Comparison of ENCODE assay signal across 18 cellular contexts in genomic region chr18:28161608-28162599, GRCh38. TPM values are rescaled to one million over a fixed set of nuclear protein-coding genes. Genes with fewer than 3 reads are reported as not detected.
DNase-seq lines count a peak whose midpoint lies in the region; ATAC-seq, FAIRE-seq and TF ChIP-seq lines count a peak whose summit lies in the region.
"Had no signal": no experiment of that assay in that cellular context is flagged by ENCODE, and none has a peak within 500 bp of the region (broad histone marks: within the 10 kb centered on the region; RNA-seq: fewer than 3 reads in every experiment).

No MANE protein-coding gene starts in this region.

- H3K36me3 Mint-ChIP-seq in type B pancreatic cell: no peaks in the 10 kb centered on the region
- no peaks in the 10 kb centered on the region for H3K36me3 Mint-ChIP-seq in activated naive CD4-positive, alpha-beta T cell treated with anti-CD3 and anti-CD28 coated beads, Interleukin-2, amount 50 U/mL, for 72 hours
- H3K36me3 Mint-ChIP-seq: natural killer cell had no signal

- no peak for FAIRE-seq in endothelial cell of umbilical vein (lab: Jason Lieb, UNC)
- FAIRE-seq: HTR-8/SVneo had no signal

- H3K9me3 ChIP-seq in MG63 (no peaks in the 10 kb centered on the region), endothelial cell of umbilical vein (replicated peaks; ENCODE audit: control insufficient read depth, insufficient read depth, low read length) (no peaks in the 10 kb centered on the region), stomach (no peaks in the 10 kb centered on the region)
- H3K9me3 ChIP-seq: suprapubic skin had no signal

- H4K20me1 ChIP-seq in endothelial cell of umbilical vein (replicated peaks; ENCODE audit: control insufficient read depth, extremely low read depth, insufficient read depth, low read length): no peaks in the 10 kb centered on the region

- no peaks in the 10 kb centered on the region for H3K36me3 ChIP-seq in MG63
- no peaks in the 10 kb centered on the region for H3K36me3 ChIP-seq in endothelial cell of umbilical vein (ENCODE audit: control insufficient read depth in 2 of 2, extremely low read depth in 1 of 2, insufficient read depth in 2 of 2, low read length in 2 of 2)
- no peaks in the 10 kb centered on the region for H3K36me3 ChIP-seq in stomach
- H3K36me3 ChIP-seq: suprapubic skin had no signal

- POLR2A ChIA-PET in endothelial cell of umbilical vein (lab: Charles Lee): interaction anchor here (0.7 kb wide), 2 partner anchors 11 to 348 kb away, joined by 6 to 7 read pairs; no protein-coding TSS in a partner anchor

- peaks cover 60% of the 10 kb centered on the region for H3K79me2 ChIP-seq in endothelial cell of umbilical vein (ENCODE audit: control insufficient read depth, insufficient read depth, low read length)

- H3K4me1 Mint-ChIP-seq in type B pancreatic cell (ENCODE audit: unreplicated experiment): peaks cover 23% of the 10 kb centered on the region
- H3K4me1 Mint-ChIP-seq: natural killer cell, T-helper 17 cell had no signal

- no peaks in the 10 kb centered on the region for H3K9me1 ChIP-seq in endothelial cell of umbilical vein (replicated peaks; ENCODE audit: control insufficient read depth, extremely low read depth, insufficient read depth, low read length)

- no peak overlapping the region for H3K9ac ChIP-seq in endothelial cell of umbilical vein (replicated peaks; ENCODE audit: extremely low read depth, insufficient read depth, low read length)

- TF ChIP-seq EP300 in stomach (IDR thresholded peaks at IDR 0.05): no peak

- no peaks in the 10 kb centered on the region for H3K27me3 ChIP-seq in MG63
- H3K27me3 ChIP-seq in endothelial cell of umbilical vein (ENCODE audit: control insufficient read depth in 2 of 2, insufficient read depth in 2 of 2, low read length in 2 of 2): no peaks in the 10 kb centered on the region
- H3K27me3 ChIP-seq in stomach: no peaks in the 10 kb centered on the region
- H3K27me3 ChIP-seq: dorsolateral prefrontal cortex, suprapubic skin had no signal

- DNase-seq in Daoy (ENCODE audit: low read depth) (peak; percentile 50), MG63 (peak; percentile 33), endothelial cell of umbilical vein (ENCODE audit: low read depth, low spot score) (no peak), kidney glomerular epithelial cell (lab: John Stamatoyannopoulos, UW) (peak; percentile 78), stomach (no peak), type B pancreatic cell (ENCODE audit: extremely low spot score, unreplicated experiment) (no peak), NCI-H1436 (lab: John Stamatoyannopoulos, UW) (no peak)
- no peak for DNase-seq in activated naive CD4-positive, alpha-beta T cell treated with anti-CD3 and anti-CD28 coated beads, Interleukin-2, amount 50 U/mL, for 72 hours (ENCODE audit: low spot score in 2 of 2)
- DNase-seq: activated CD4-positive, CD25-positive, alpha-beta regulatory T cell treated with anti-CD3 and anti-CD28 coated beads, Interleukin-2, amount 50 U/mL, for 72 hours; activated naive CD4-positive, alpha-beta T cell; DMS53; dorsolateral prefrontal cortex; natural killer cell; NCI-H2107; T-helper 17 cell had no signal

- ATAC-seq in activated naive CD4-positive, alpha-beta T cell treated with anti-CD3 and anti-CD28 coated beads, Interleukin-2, amount 50 U/mL, for 72 hours: no peak
- ATAC-seq: natural killer cell, T-helper 17 cell had no signal

- no peak overlapping the region for H3K4me3 ChIP-seq in MG63
- H3K4me3 ChIP-seq in endothelial cell of umbilical vein (replicated peaks in 1 of 3; ENCODE audit: insufficient read depth in 1 of 3, low read depth in 1 of 3, low read length in 3 of 3): no peak overlapping the region
- H3K4me3 ChIP-seq in stomach: no peak overlapping the region
- H3K4me3 ChIP-seq: dorsolateral prefrontal cortex, suprapubic skin had no signal

- TF ChIP-seq POLR2A in endothelial cell of umbilical vein (IDR thresholded peaks at IDR 0.05; ENCODE audit: low read depth, low read length): no peak
- no peak for TF ChIP-seq POLR2A in stomach (IDR thresholded peaks at IDR 0.05)

- H3K9me3 Mint-ChIP-seq in type B pancreatic cell: no peaks in the 10 kb centered on the region
- peaks cover 2 to 4% of the 10 kb centered on the region in 2 donors for H3K9me3 Mint-ChIP-seq in activated naive CD4-positive, alpha-beta T cell treated with anti-CD3 and anti-CD28 coated beads, Interleukin-2, amount 50 U/mL, for 72 hours

- no peak overlapping the region for H3K4me2 ChIP-seq in endothelial cell of umbilical vein (ENCODE audit: insufficient read depth, low read length)

- CTCF ChIA-PET in endothelial cell of umbilical vein (lab: Charles Lee): no interaction called here

- H3K27ac ChIP-seq in endothelial cell of umbilical vein (ENCODE audit: insufficient read depth, low read depth, low read length) (no peak overlapping the region), stomach (no peak overlapping the region)
- H3K27ac ChIP-seq: C4-2B, dorsolateral prefrontal cortex, suprapubic skin had no signal

- intact Hi-C loops in endothelial cell of umbilical vein (cut with micrococcal nuclease) (no loop called here), stomach (cut with DNase I; ENCODE audit: low total_unique reads) (no loop called here)

- no peak overlapping the region for H2AFZ ChIP-seq in endothelial cell of umbilical vein (ENCODE audit: low read depth, low read length)

- H3K4me1 ChIP-seq in endothelial cell of umbilical vein (ENCODE audit: control insufficient read depth, extremely low read depth, insufficient read depth, low read length) (no peaks in the 10 kb centered on the region), stomach (peaks cover 0 to 16% (median 8%) of the 10 kb centered on the region in 4 donors)
- H3K4me1 ChIP-seq: suprapubic skin had no signal

- no peak overlapping the region for H3K27ac Mint-ChIP-seq in type B pancreatic cell
- H3K27ac Mint-ChIP-seq in activated naive CD4-positive, alpha-beta T cell treated with anti-CD3 and anti-CD28 coated beads, Interleukin-2, amount 50 U/mL, for 72 hours: no peak overlapping the region
- H3K27ac Mint-ChIP-seq: natural killer cell, T-helper 17 cell had no signal

- H3K27me3 Mint-ChIP-seq in type B pancreatic cell: no peaks in the 10 kb centered on the region
- H3K27me3 Mint-ChIP-seq: T-helper 17 cell had no signal

- H3K4me3 Mint-ChIP-seq in type B pancreatic cell: no peak overlapping the region
- H3K4me3 Mint-ChIP-seq: natural killer cell, T-helper 17 cell had no signal

- BruUV-seq in endothelial cell of umbilical vein (replicated peaks; lab: Mats Ljungman, UMichigan): no TSS peak

- TF ChIP-seq CTCF in endothelial cell of umbilical vein (IDR thresholded peaks at IDR 0.05; ENCODE audit: extremely low read depth in 1 of 2, insufficient read depth in 1 of 2, low read depth in 1 of 2, low read length in 2 of 2) (no peak), stomach (IDR thresholded peaks at IDR 0.05) (no peak), type B pancreatic cell (conservative IDR thresholded peaks at IDR 0.05) (no peak)

- dilution Hi-C loops in endothelial cell of umbilical vein (cut with MboI; ENCODE audit: extremely low pct_ligation_motif_present, low sequenced_read_pairs): no loop called here

- 80 to 85% (median 83%) methylated on average over 9 of the region's 9 CpGs for WGBS in stomach, 5 donors

TF ChIP-seq in endothelial cell of umbilical vein, 7 proteins besides CTCF, POLR2A, EP300 and RAD21:
- TF ChIP-seq MAX (IDR thresholded peaks at IDR 0.05; ENCODE audit: insufficient read depth, insufficient read length) (no peak), FOS (IDR thresholded peaks at IDR 0.05; ENCODE audit: borderline replicate concordance, insufficient read depth, low read length) (peak; percentile 25)

RNA-seq across cellular contexts. Expression of gene CDH2, which starts 15.0 kb away (rescaled TPM):
- 86.1 and 90.6 TPM in 2 replicates for total RNA-seq in Daoy (2014; rRNA removed; shearing (Covaris generic))
- total RNA-seq in MG63 (2014; rRNA removed; shearing (Covaris generic); ENCODE audit: low replicate concordance): 19.8 and 34.1 TPM in 2 replicates
- 59.5 and 84.2 TPM in 2 replicates for total RNA-seq in endothelial cell of umbilical vein
- polyA plus RNA-seq in endothelial cell of umbilical vein: 34.6 and 37.6 TPM in 2 replicates
- 41.3 and 43.1 TPM in 2 replicates for polyA plus RNA-seq in endothelial cell of umbilical vein (2011; cell fraction: cytosol; rRNA removed)
- 33.1 and 45.9 TPM in 2 replicates for polyA plus RNA-seq in endothelial cell of umbilical vein (2011; cell fraction: nucleus; rRNA removed)
- 48.2 and 91.9 TPM in 2 replicates for polyA plus RNA-seq in endothelial cell of umbilical vein (2012)
- polyA minus RNA-seq in endothelial cell of umbilical vein: 108 and 120 TPM in 2 replicates
- polyA minus RNA-seq in endothelial cell of umbilical vein (2011; cell fraction: cytosol; rRNA and poly(A)+ RNA removed): not detected
- polyA minus RNA-seq in endothelial cell of umbilical vein (2011; cell fraction: nucleus; rRNA and poly(A)+ RNA removed): 55.3 and 76.3 TPM in 2 replicates
- total RNA-seq in stomach: 10 to 100 TPM in 2 of 5 donors, 1 to 10 TPM in 2, under 1 TPM in 1; 0.58 to 21.9 (median 9.2) TPM
- polyA plus RNA-seq in stomach: 1 to 10 TPM; 1.3 to 3.7 (median 1.5) TPM
- total RNA-seq in type B pancreatic cell (ENCODE audit: low replicate concordance): 38.2 and 145 TPM in 2 replicates
- under 1 TPM; 0.05 to 0.23 TPM for total RNA-seq in activated naive CD4-positive, alpha-beta T cell treated with anti-CD3 and anti-CD28 coated beads, Interleukin-2, amount 50 U/mL, for 72 hours

Comparison
In these comparisons a context has a peak if more than half of its experiments do, and no peak if none do; other contexts are left out.
1. DNase-seq: peak in Daoy (single experiment), MG63 (single experiment) and kidney glomerular epithelial cell (single experiment); none in endothelial cell of umbilical vein (single experiment), stomach (single experiment), type B pancreatic cell (single experiment), activated naive CD4-positive, alpha-beta T cell treated with anti-CD3 and anti-CD28 coated beads, Interleukin-2, amount 50 U/mL, for 72 hours (0 of 2) and NCI-H1436 (single experiment).